ENCODE assay signal across 15 cellular contexts in genomic region chr12:28966049-28966778, GRCh38.
DNase-seq lines count a peak whose midpoint lies in the region; ATAC-seq and TF ChIP-seq lines count a peak whose summit lies in the region.
"Had no signal": no experiment of that assay in that cellular context is flagged by ENCODE, and none has a peak within 500 bp of the region (broad histone marks: within the 10 kb centered on the region; RNA-seq: fewer than 3 reads in every experiment).

No MANE protein-coding gene starts in this region.

- H2AFZ ChIP-seq in PC-3 (ENCODE audit: low read length), result no peak overlapping the region

- no peaks in the 10 kb centered on the region for H3K36me3 Mint-ChIP-seq in osteocyte (ENCODE audit: unreplicated experiment)

- H3K4me2 ChIP-seq in PC-3 (ENCODE audit: low read length), result no peak overlapping the region

- intact Hi-C loops in PC-3 (cut with micrococcal nuclease), result loop anchor here (10.0 kb wide), 1 partner anchor 791 kb away; no protein-coding TSS in a partner anchor

- H3K9me3 Mint-ChIP-seq in osteocyte (ENCODE audit: unreplicated experiment), result no peaks in the 10 kb centered on the region
- H3K9me3 Mint-ChIP-seq: activated T-helper 17 cell treated with anti-CD3 and anti-CD28 coated beads, Interleukin-2, amount 50 U/mL, for 72 hours had no signal

- no peak overlapping the region for H3K27ac ChIP-seq in PC-3 (ENCODE audit: low read length)
- H3K27ac ChIP-seq: esophagus muscularis mucosa had no signal

- CTCF ChIA-PET in PC-3 (lab: Charles Lee), result interaction anchor here (1.2 kb wide), 1 partner anchor 94 kb away, joined by 3 read pairs; no protein-coding TSS in a partner anchor

- H3K79me2 ChIP-seq in PC-3 (ENCODE audit: low read length), result no peaks in the 10 kb centered on the region

- H3K36me3 ChIP-seq in PC-3 (ENCODE audit: low read depth, low read length), result no peaks in the 10 kb centered on the region
- H3K36me3 ChIP-seq: esophagus muscularis mucosa had no signal

- POLR2A ChIA-PET in PC-3 (lab: Charles Lee; ENCODE audit: unreplicated experiment), result no interaction called here

- no peaks in the 10 kb centered on the region for H4K20me1 ChIP-seq in PC-3 (ENCODE audit: low read length)

- TF ChIP-seq CTCF in fibroblast of mammary gland (conservative IDR thresholded peaks at IDR 0.05; ENCODE audit: control insufficient read depth, insufficient read depth, low read depth, low read length) (no peak), osteocyte (IDR thresholded peaks at IDR 0.05) (no peak), PC-3 (conservative IDR thresholded peaks at IDR 0.05; ENCODE audit: low read depth, low read length) (no peak)

- H3K4me3 ChIP-seq in fibroblast of mammary gland (ENCODE audit: control insufficient read depth, low read depth, low read length) (no peak overlapping the region), PC-3 (ENCODE audit: low read length) (no peak overlapping the region)
- H3K4me3 ChIP-seq: esophagus muscularis mucosa had no signal

- peaks cover 21% of the 10 kb centered on the region for H3K4me1 Mint-ChIP-seq in osteocyte (ENCODE audit: unreplicated experiment)
- H3K4me1 Mint-ChIP-seq: activated T-helper 17 cell treated with anti-CD3 and anti-CD28 coated beads, Interleukin-2, amount 50 U/mL, for 72 hours had no signal

- no peak overlapping the region for H3K9ac ChIP-seq in PC-3 (ENCODE audit: low read length)

- H3K9me2 ChIP-seq in PC-3 (replicated peaks; ENCODE audit: low read length), result no peaks in the 10 kb centered on the region

- peak overlapping the region; percentile 53 for H3K27ac Mint-ChIP-seq in osteocyte (ENCODE audit: unreplicated experiment)
- H3K27ac Mint-ChIP-seq: activated T-helper 17 cell treated with anti-CD3 and anti-CD28 coated beads, Interleukin-2, amount 50 U/mL, for 72 hours had no signal

- DNase-seq in DMS79 treated with DMSO at 0.1 percent for 48 hours (lab: John Stamatoyannopoulos, UW), result peak; percentile 92
- DNase-seq in NCI-H226, result peak; percentile 84
- peak; percentile 51 for DNase-seq in fibroblast of mammary gland (ENCODE audit: low read depth)
- DNase-seq in osteocyte (ENCODE audit: extremely low spot score, unreplicated experiment), result no peak
- DNase-seq in PC-3, result no peak
- DNase-seq in NK-92 treated with Interleukin-12 subunit alpha and Interleukin-12 subunit beta, amount 100 ng/mL, for 24 hours (lab: John Stamatoyannopoulos, UW), result no peak
- DNase-seq in erythroblast (lab: John Stamatoyannopoulos, UW), result no peak
- DNase-seq: activated CD4-positive, alpha-beta T cell treated with anti-CD3 and anti-CD28 coated beads for 4 hours; caudate nucleus; NCI-H1694; stimulated activated CD4-positive, alpha-beta T cell treated with anti-CD3 and anti-CD28 coated beads, Interleukin-15, amount 100 ng/mL, for 24 hours had no signal

- BruUV-seq in PC-3 (replicated peaks; lab: Mats Ljungman, UMichigan), result no TSS peak

- H3K27me3 Mint-ChIP-seq in osteocyte (ENCODE audit: unreplicated experiment), result no peaks in the 10 kb centered on the region

- no peak for ATAC-seq in GM19397 (IDR thresholded peaks at IDR 0.05; ENCODE audit: unreplicated experiment)
- no peak for ATAC-seq in PC-3
- ATAC-seq: activated T-helper 17 cell treated with anti-CD3 and anti-CD28 coated beads, Interleukin-2, amount 50 U/mL, for 72 hours; HCT116 had no signal

- H3K4me3 Mint-ChIP-seq in osteocyte (ENCODE audit: unreplicated experiment), result no peak overlapping the region
- H3K4me3 Mint-ChIP-seq: activated T-helper 17 cell treated with anti-CD3 and anti-CD28 coated beads, Interleukin-2, amount 50 U/mL, for 72 hours had no signal

- H3F3A ChIP-seq in PC-3 (ENCODE audit: low read length, unreplicated experiment), result no peaks in the 10 kb centered on the region

- H3K9me3 ChIP-seq in PC-3 (ENCODE audit: low read length), result no peaks in the 10 kb centered on the region
- H3K9me3 ChIP-seq: esophagus muscularis mucosa had no signal

- no peaks in the 10 kb centered on the region for H3K27me3 ChIP-seq in PC-3 (ENCODE audit: low read length)
- H3K27me3 ChIP-seq: esophagus muscularis mucosa had no signal

- peaks cover 11% of the 10 kb centered on the region for H3K4me1 ChIP-seq in PC-3 (ENCODE audit: insufficient read depth, low read length)

- TF ChIP-seq POLR2A in erythroblast (IDR thresholded peaks at IDR 0.05; ENCODE audit: low read length), result no peak

Comparison
In these comparisons a context has a peak if more than half of its experiments do, and no peak if none do; other contexts are left out.
1. DNase-seq: peak in DMS79 treated with DMSO at 0.1 percent for 48 hours (single experiment), NCI-H226 (single experiment) and fibroblast of mammary gland (single experiment); none in osteocyte (single experiment), PC-3 (single experiment), NK-92 treated with Interleukin-12 subunit alpha and Interleukin-12 subunit beta, amount 100 ng/mL, for 24 hours (single experiment) and erythroblast (0 of 2).